In genomic region chr11:72969894-72970335, GRCh38 we compare ENCODE assay signal across 8 cellular contexts.
A peak's percentile ranks its signal among the peaks of the same experiment; 100 is the strongest.
DNase-seq lines count a peak whose midpoint lies in the region; ATAC-seq and TF ChIP-seq lines count a peak whose summit lies in the region.

No MANE protein-coding gene starts in this region.

- H3K56ac ChIP-seq in IMR-90 (ENCODE audit: extremely low read depth, insufficient read depth, low read length), result no peak overlapping the region

- H2AK9ac ChIP-seq in IMR-90 (replicated peaks; ENCODE audit: low read depth, low read length, poor library complexity), result no peak overlapping the region

- no peak overlapping the region for H3K9ac ChIP-seq in IMR-90 (ENCODE audit: low read depth, low read length)

- intact Hi-C loops in IMR-90 (cut with micrococcal nuclease), result no loop called here
- intact Hi-C loops in transverse colon (cut with DNase I; ENCODE audit: low total_unique reads), result no loop called here

- no TSS peak for BruUV-seq in IMR-90 (replicated peaks; lab: Mats Ljungman, UMichigan)

- TF ChIP-seq RAD21 in IMR-90 (IDR thresholded peaks at IDR 0.05; ENCODE audit: low read length), result no peak

- H3K4ac ChIP-seq in IMR-90 (ENCODE audit: low read depth, low read length), result no peak overlapping the region; the same call in 1 of the 2 replicates

- peaks cover 22% of the 10 kb centered on the region for H3K36me3 Mint-ChIP-seq in CD4-positive, CD25-positive, alpha-beta regulatory T cell

- H4K8ac ChIP-seq in IMR-90 (ENCODE audit: low read depth in 2 of 2, low read length in 2 of 2), result peak overlapping the region in 1 of 2 experiments; percentile 11; a peak in 1 of 4 replicates

- no peaks in the 10 kb centered on the region for H3K9me3 Mint-ChIP-seq in CD4-positive, CD25-positive, alpha-beta regulatory T cell

- H3K27ac Mint-ChIP-seq in CD4-positive, CD25-positive, alpha-beta regulatory T cell, result peak overlapping the region; percentile 60 to 94 (median 62)

- TF ChIP-seq POLR2A in IMR-90 (IDR thresholded peaks at IDR 0.05; ENCODE audit: low read depth, low read length) (no peak), transverse colon (IDR thresholded peaks at IDR 0.05) (no peak), tibial nerve (IDR thresholded peaks at IDR 0.05) (no peak)

- H3K36me3 ChIP-seq in CD4-positive, CD25-positive, alpha-beta regulatory T cell (ENCODE audit: control insufficient read depth, insufficient read depth, low read length), result peaks cover 5% of the 10 kb centered on the region
- H3K36me3 ChIP-seq in IMR-90 (ENCODE audit: control insufficient read depth, insufficient read depth, low read length), result no peaks in the 10 kb centered on the region
- H3K36me3 ChIP-seq in transverse colon, result no peaks in the 10 kb centered on the region
- H3K36me3 ChIP-seq in tibial nerve, result no peaks in the 10 kb centered on the region

- H3K9me1 ChIP-seq in IMR-90 (ENCODE audit: insufficient read depth, low read length), result peaks cover 6% of the 10 kb centered on the region; the same call in 1 of the 2 replicates

- H3K14ac ChIP-seq in IMR-90 (replicated peaks; ENCODE audit: low read depth, low read length), result no peak overlapping the region

- H3K18ac ChIP-seq in IMR-90 (ENCODE audit: low read depth, low read length), result no peak overlapping the region

- no peak overlapping the region for H4K5ac ChIP-seq in IMR-90 (ENCODE audit: low read depth, low read length)

- in situ Hi-C loops in IMR-90 (cut with MboI; ENCODE audit: low sequenced_read_pairs), result no loop called here
- in situ Hi-C loops in transverse colon (cut with MboI; ENCODE audit: low pct_ligation_motif_present in 1 of 4, low pct_unique_long_range_greater_than_20kb in 1 of 4, low sequenced_read_pairs in 3 of 4), result no loop called here

- H4K20me1 ChIP-seq in IMR-90 (ENCODE audit: insufficient read depth, low read length), result peaks cover 3% of the 10 kb centered on the region; the same call in 1 of the 2 replicates

- DNase-seq in CD4-positive, CD25-positive, alpha-beta regulatory T cell, result peak in 2 of 3 donors; percentile 62 to 83
- DNase-seq in IMR-90, result peak; percentile 88
- peak; percentile 49 to 88 for DNase-seq in cardiac fibroblast (ENCODE audit: low read depth in 2 of 2)
- DNase-seq in transverse colon, result no peak
- no peak for DNase-seq in tibial nerve (ENCODE audit: low spot score in 2 of 2)
- DNase-seq in HT-29 (ENCODE audit: low spot score), result no peak
- DNase-seq in activated CD4-positive, alpha-beta T cell treated with anti-CD3 and anti-CD28 coated beads, Interleukin-2, amount 50 U/mL, for 1 hour, result no peak

- ATAC-seq in CD4-positive, CD25-positive, alpha-beta regulatory T cell (ENCODE audit: low read depth in 2 of 2), result peak; percentile 89 to 90
- ATAC-seq in GM19468 (IDR thresholded peaks at IDR 0.05; ENCODE audit: extremely low read depth, unreplicated experiment) (peak; percentile 65), IMR-90 (ENCODE audit: low read depth) (peak; percentile 54)

- peak overlapping the region; percentile 4 to 57 (median 8) for H3K4me3 Mint-ChIP-seq in CD4-positive, CD25-positive, alpha-beta regulatory T cell

- no peak overlapping the region for H2BK5ac ChIP-seq in IMR-90 (ENCODE audit: low read depth, low read length, poor library complexity, severe bottlenecking)

- H3K4me2 ChIP-seq in IMR-90 (ENCODE audit: low read depth, low read length), result no peak overlapping the region

- H4K91ac ChIP-seq in IMR-90 (ENCODE audit: insufficient read depth, low read depth, low read length), result no peak overlapping the region

- peak overlapping the region; percentile 33; the same call in 1 of the 2 replicates for H2BK120ac ChIP-seq in IMR-90 (ENCODE audit: low read depth, low read length)

- no peak overlapping the region for H2BK20ac ChIP-seq in IMR-90 (ENCODE audit: low read depth, low read length)

- H3K27me3 ChIP-seq in CD4-positive, CD25-positive, alpha-beta regulatory T cell (ENCODE audit: control insufficient read depth, insufficient read depth, low read length), result no peaks in the 10 kb centered on the region
- H3K27me3 ChIP-seq in IMR-90 (ENCODE audit: control insufficient read depth, insufficient read depth, low read length), result no peaks in the 10 kb centered on the region
- H3K27me3 ChIP-seq in transverse colon, result no peaks in the 10 kb centered on the region
- H3K27me3 ChIP-seq in tibial nerve, result no peaks in the 10 kb centered on the region

- no peaks in the 10 kb centered on the region for H3K9me3 ChIP-seq in CD4-positive, CD25-positive, alpha-beta regulatory T cell (ENCODE audit: control insufficient read depth in 2 of 2, low read length in 2 of 2)
- H3K9me3 ChIP-seq in IMR-90 (ENCODE audit: control insufficient read depth, insufficient read depth, low read length), result no peaks in the 10 kb centered on the region
- no peaks in the 10 kb centered on the region for H3K9me3 ChIP-seq in transverse colon
- no peaks in the 10 kb centered on the region for H3K9me3 ChIP-seq in tibial nerve

- H3K23ac ChIP-seq in IMR-90 (ENCODE audit: low read depth, low read length), result no peak overlapping the region

- no peak overlapping the region for H2AK5ac ChIP-seq in IMR-90 (ENCODE audit: low read depth, low read length)

- TF ChIP-seq CTCF in IMR-90 (conservative IDR thresholded peaks at IDR 0.05; ENCODE audit: low read depth, low read length) (no peak), cardiac fibroblast (IDR thresholded peaks at IDR 0.05; ENCODE audit: low read depth, low read length) (no peak), transverse colon (IDR thresholded peaks at IDR 0.05) (no peak), tibial nerve (IDR thresholded peaks at IDR 0.05) (no peak)

- peaks cover 21% of the 10 kb centered on the region for H3K4me1 ChIP-seq in CD4-positive, CD25-positive, alpha-beta regulatory T cell (ENCODE audit: control insufficient read depth, insufficient read depth, low read length, poor library complexity, severe bottlenecking)
- H3K4me1 ChIP-seq in IMR-90 (ENCODE audit: control insufficient read depth, insufficient read depth, low read length) (peaks cover 12% of the 10 kb centered on the region), transverse colon (peaks cover 0 to 22% (median 6%) of the 10 kb centered on the region in 4 donors), tibial nerve (peaks cover 0 to 20% (median 4%) of the 10 kb centered on the region in 4 donors)

- peak overlapping the region; percentile 54; the same call in 1 of the 3 replicates for H2BK15ac ChIP-seq in IMR-90 (ENCODE audit: low read depth, low read length)

- H3K27me3 Mint-ChIP-seq in CD4-positive, CD25-positive, alpha-beta regulatory T cell, result no peaks in the 10 kb centered on the region

- peak overlapping the region; percentile 56 for H3K27ac ChIP-seq in CD4-positive, CD25-positive, alpha-beta regulatory T cell (ENCODE audit: insufficient read depth, low read length, poor library complexity, severe bottlenecking)
- no peak overlapping the region for H3K27ac ChIP-seq in IMR-90 (ENCODE audit: insufficient read depth, low read length)
- H3K27ac ChIP-seq in transverse colon, result no peak overlapping the region
- no peak overlapping the region for H3K27ac ChIP-seq in tibial nerve

- H3K4me3 ChIP-seq in CD4-positive, CD25-positive, alpha-beta regulatory T cell (ENCODE audit: low read depth, low read length), result peak overlapping the region; percentile 53
- H3K4me3 ChIP-seq in IMR-90 (ENCODE audit: insufficient read depth, low read depth, low read length) (no peak overlapping the region), cardiac fibroblast (replicated peaks in 1 of 2; ENCODE audit: low read depth in 2 of 2, low read length in 2 of 2) (no peak overlapping the region), transverse colon (no peak overlapping the region), tibial nerve (no peak overlapping the region)

- dilution Hi-C loops in IMR-90 (cut with HindIII; ENCODE audit: low sequenced_read_pairs, unreplicated experiment), result no loop called here

- peaks cover 36 to 55% (median 50%) of the 10 kb centered on the region in 4 donors for H3K4me1 Mint-ChIP-seq in CD4-positive, CD25-positive, alpha-beta regulatory T cell

- POLR2A ChIA-PET in IMR-90 (lab: Charles Lee; ENCODE audit: unreplicated experiment), result no interaction called here

- no peak overlapping the region for H2AFZ ChIP-seq in IMR-90 (replicated peaks; ENCODE audit: low read length, poor library complexity)

- TF ChIP-seq EP300 in transverse colon (IDR thresholded peaks at IDR 0.05; ENCODE audit: low read depth) (no peak), tibial nerve (IDR thresholded peaks at IDR 0.05) (no peak)

- CTCF ChIA-PET in IMR-90 (lab: Yijun Ruan, JAX), result no interaction called here

- H3K79me1 ChIP-seq in IMR-90 (ENCODE audit: low read depth in 1 of 2, low read length in 2 of 2), result peaks cover 15 to 38% of the 10 kb centered on the region in 2 experiments

TF ChIP-seq in IMR-90, 13 proteins besides CTCF, POLR2A, EP300 and RAD21:
- TF ChIP-seq NFE2L2 (IDR thresholded peaks at IDR 0.05; ENCODE audit: low read depth, low read length) (no peak), BHLHE40 (IDR thresholded peaks at IDR 0.05; ENCODE audit: low read depth, low read length) (no peak), MAFK (IDR thresholded peaks at IDR 0.05; ENCODE audit: low read depth, low read length) (peak; percentile 33), CEBPB (IDR thresholded peaks at IDR 0.05; ENCODE audit: low read depth, low read length) (peak; percentile 77), ELK1 (IDR thresholded peaks at IDR 0.05; ENCODE audit: borderline replicate concordance, low read depth, low read length) (no peak)

Comparison
In these comparisons a context has a peak if more than half of its experiments do, and no peak if none do; other contexts are left out.
1. DNase-seq: peak in CD4-positive, CD25-positive, alpha-beta regulatory T cell (2 of 3), IMR-90 (single experiment) and cardiac fibroblast (2 of 2); none in transverse colon (single experiment), tibial nerve (0 of 2), HT-29 (single experiment) and activated CD4-positive, alpha-beta T cell treated with anti-CD3 and anti-CD28 coated beads, Interleukin-2, amount 50 U/mL, for 1 hour (single experiment).
2. Peak in every context shown above with its lines, with median percentiles within 50 percentile points of each other: ATAC-seq.